Comparison of ENCODE assay signal across 18 cellular contexts in genomic region chr2:232097758-232098157, GRCh38.
DNase-seq lines count a peak whose midpoint lies in the region; ATAC-seq, FAIRE-seq and TF ChIP-seq lines count a peak whose summit lies in the region.
"Had no signal": no experiment of that assay in that cellular context is flagged by ENCODE, and none has a peak within 500 bp of the region (broad histone marks: within the 10 kb centered on the region; RNA-seq: fewer than 3 reads in every experiment).

No MANE protein-coding gene starts in this region.

- CTCF ChIA-PET in RWPE1 (lab: Yijun Ruan, JAX), result no interaction called here

- no peak for TF ChIP-seq POLR2A in esophagus squamous epithelium (IDR thresholded peaks at IDR 0.05)

- H3K9me3 ChIP-seq in esophagus squamous epithelium, result peaks cover 0 to 8% (median 2%) of the 10 kb centered on the region in 3 donors
- H3K9me3 ChIP-seq: A549, BE2C had no signal

- H3K4me3 ChIP-seq in bronchial epithelial cell (ENCODE audit: low read depth, low read length), result no peak overlapping the region
- no peak overlapping the region for H3K4me3 ChIP-seq in esophagus squamous epithelium
- H3K4me3 ChIP-seq: A549 had no signal

- FAIRE-seq in bronchial epithelial cell (lab: Jason Lieb, UNC), result no peak
- FAIRE-seq: A549, G401.6, GM12892, GM19239 had no signal

- H3K27ac Mint-ChIP-seq in stimulated activated effector memory CD8-positive, alpha-beta T cell treated with anti-CD3 and anti-CD28 coated beads, Interleukin-12 subunit alpha, Interleukin-12 subunit beta, amount 100 ng/mL, for 72 hours, result peak overlapping the region; percentile 78
- H3K27ac Mint-ChIP-seq in progenitor cell of endocrine pancreas, result no peak overlapping the region

- ATAC-seq in stimulated activated effector memory CD8-positive, alpha-beta T cell treated with anti-CD3 and anti-CD28 coated beads, Interleukin-12 subunit alpha, Interleukin-12 subunit beta, amount 100 ng/mL, for 72 hours, result no peak
- ATAC-seq: A549 had no signal

- no peaks in the 10 kb centered on the region for H3K27me3 Mint-ChIP-seq in progenitor cell of endocrine pancreas
- H3K27me3 Mint-ChIP-seq: CD4-positive, alpha-beta memory T cell had no signal

- H3K27ac ChIP-seq in RWPE1, result no peak overlapping the region
- peak overlapping the region in 3 of 4 donors; percentile 57 to 71 (median 62) for H3K27ac ChIP-seq in esophagus squamous epithelium
- H3K27ac ChIP-seq: A549, C4-2B had no signal

- peaks cover 19% of the 10 kb centered on the region for H3K9me3 Mint-ChIP-seq in stimulated activated effector memory CD8-positive, alpha-beta T cell treated with anti-CD3 and anti-CD28 coated beads, Interleukin-12 subunit alpha, Interleukin-12 subunit beta, amount 100 ng/mL, for 72 hours
- H3K9me3 Mint-ChIP-seq in progenitor cell of endocrine pancreas (ENCODE audit: low read depth), result peaks cover 26% of the 10 kb centered on the region

- H3K36me3 ChIP-seq in bronchial epithelial cell (ENCODE audit: control insufficient read depth, insufficient read depth, low read length) (peaks cover 1% of the 10 kb centered on the region), esophagus squamous epithelium (peaks cover 0 to 24% (median 0%) of the 10 kb centered on the region in 3 donors)
- H3K36me3 ChIP-seq: BE2C had no signal

- WGBS in esophagus squamous epithelium, 2 donors, result 72 to 82% methylated on average over 6 of the region's 6 CpGs

- DNase-seq in RWPE1 (ENCODE audit: low spot score) (peak; percentile 13), bronchial epithelial cell (ENCODE audit: low read depth) (peak; percentile 41), esophagus squamous epithelium (lab: John Stamatoyannopoulos, UW) (no peak), NOMO-1 (lab: John Stamatoyannopoulos, UW; ENCODE audit: unreplicated experiment in 2 of 2) (no peak), progenitor cell of endocrine pancreas (ENCODE audit: low spot score, unreplicated experiment) (no peak)
- DNase-seq in stimulated activated effector memory CD8-positive, alpha-beta T cell treated with anti-CD3 and anti-CD28 coated beads, Interleukin-12 subunit alpha, Interleukin-12 subunit beta, amount 100 ng/mL, for 72 hours (ENCODE audit: low spot score in 2 of 2), result no peak
- DNase-seq in stimulated activated CD8-positive, alpha-beta memory T cell treated with anti-CD3 and anti-CD28 coated beads, Interleukin-4, amount 100 ng/mL, for 48 hours, result no peak
- DNase-seq: BE2C; CD4-positive, alpha-beta memory T cell; DMS79 treated with DMSO at 0.1 percent for 48 hours; EL; GOT3; H9 had no signal

- H3K36me3 Mint-ChIP-seq in stimulated activated effector memory CD8-positive, alpha-beta T cell treated with anti-CD3 and anti-CD28 coated beads, Interleukin-12 subunit alpha, Interleukin-12 subunit beta, amount 100 ng/mL, for 72 hours, result peaks cover 23% of the 10 kb centered on the region
- peaks cover 32% of the 10 kb centered on the region for H3K36me3 Mint-ChIP-seq in progenitor cell of endocrine pancreas (ENCODE audit: insufficient read depth)

- H3K4me1 ChIP-seq in esophagus squamous epithelium, result peaks cover 0 to 10% (median 0%) of the 10 kb centered on the region in 3 donors
- H3K4me1 ChIP-seq: A549, BE2C had no signal

- POLR2A ChIA-PET in RWPE1 (lab: Yijun Ruan, JAX; ENCODE audit: low non-redundant PET), result no interaction called here

- no peak for TF ChIP-seq CTCF in RWPE1 (conservative IDR thresholded peaks at IDR 0.05; ENCODE audit: low read depth)
- TF ChIP-seq CTCF in bronchial epithelial cell (IDR thresholded peaks at IDR 0.05; ENCODE audit: insufficient read depth, low read length, severe bottlenecking), result no peak
- no peak for TF ChIP-seq CTCF in esophagus squamous epithelium (IDR thresholded peaks at IDR 0.05)
- TF ChIP-seq CTCF in progenitor cell of endocrine pancreas (IDR thresholded peaks at IDR 0.05; ENCODE audit: unreplicated experiment), result no peak

- intact Hi-C loops in esophagus squamous epithelium (cut with DNase I), result no loop called here

- H3K4me1 Mint-ChIP-seq in stimulated activated effector memory CD8-positive, alpha-beta T cell treated with anti-CD3 and anti-CD28 coated beads, Interleukin-12 subunit alpha, Interleukin-12 subunit beta, amount 100 ng/mL, for 72 hours, result peaks cover 11% of the 10 kb centered on the region
- no peaks in the 10 kb centered on the region for H3K4me1 Mint-ChIP-seq in progenitor cell of endocrine pancreas (ENCODE audit: low read depth)
- H3K4me1 Mint-ChIP-seq: H9 had no signal

- H3K4me3 Mint-ChIP-seq in stimulated activated effector memory CD8-positive, alpha-beta T cell treated with anti-CD3 and anti-CD28 coated beads, Interleukin-12 subunit alpha, Interleukin-12 subunit beta, amount 100 ng/mL, for 72 hours, result no peak overlapping the region
- no peak overlapping the region for H3K4me3 Mint-ChIP-seq in progenitor cell of endocrine pancreas (ENCODE audit: low read depth)
- H3K4me3 Mint-ChIP-seq: CD4-positive, alpha-beta memory T cell; H9 had no signal

- H3K27me3 ChIP-seq in bronchial epithelial cell (ENCODE audit: control insufficient read depth, insufficient read depth, low read length), result no peaks in the 10 kb centered on the region
- no peaks in the 10 kb centered on the region for H3K27me3 ChIP-seq in esophagus squamous epithelium
- H3K27me3 ChIP-seq: BE2C had no signal

Comparison
In these comparisons a context has a peak if more than half of its experiments do, and no peak if none do; other contexts are left out.
1. DNase-seq: peak in RWPE1 (single experiment) and bronchial epithelial cell (single experiment); none in esophagus squamous epithelium (single experiment), stimulated activated effector memory CD8-positive, alpha-beta T cell treated with anti-CD3 and anti-CD28 coated beads, Interleukin-12 subunit alpha, Interleukin-12 subunit beta, amount 100 ng/mL, for 72 hours (0 of 2), NOMO-1 (0 of 2), stimulated activated CD8-positive, alpha-beta memory T cell treated with anti-CD3 and anti-CD28 coated beads, Interleukin-4, amount 100 ng/mL, for 48 hours (single experiment) and progenitor cell of endocrine pancreas (single experiment).